In genomic region chr6:109690740-109691687, GRCh38 we compare ENCODE assay signal across 8 cellular contexts. TPM values are rescaled to one million over a fixed set of nuclear protein-coding genes. Genes with fewer than 3 reads are reported as not detected.
DNase-seq lines count a peak whose midpoint lies in the region; ATAC-seq, FAIRE-seq and TF ChIP-seq lines count a peak whose summit lies in the region.

AK9 (minus strand) TSS chr6:109691202; CDS start chr6:109675745, 15,457 bp downstream.
FIG4 (plus strand) TSS chr6:109691296; CDS start chr6:109691436, 140 bp downstream.

- no peaks in the 10 kb centered on the region for H3K27me3 ChIP-seq in pancreas
- H3K27me3 ChIP-seq in tibial nerve = no peaks in the 10 kb centered on the region

- FAIRE-seq in pancreas (lab: Jason Lieb, UNC) = peak; percentile 95

- peak within 1 kb of the TSS; percentile 67 to 93 (median 89) for H3K27ac ChIP-seq in pancreas
- peak within 1 kb of the TSS; percentile 64 to 90 (median 82) for H3K27ac ChIP-seq in tibial nerve

- TF ChIP-seq CTCF in GM12864 (IDR thresholded peaks at IDR 0.05; ENCODE audit: low read depth, low read length, missing control alignments) (peak; percentile 7), pancreas (IDR thresholded peaks at IDR 0.05) (no peak), tibial nerve (IDR thresholded peaks at IDR 0.05) (peak in 1 of 5 experiments; percentile 13)

- H3K4me1 Mint-ChIP-seq in activated naive CD8-positive, alpha-beta T cell treated with anti-CD3 and anti-CD28 coated beads, Interleukin-2, amount 10 ng/mL, durations not matched to agents 7 days and 5 days = peaks cover 19% of the 10 kb centered on the region

- H3K27me3 Mint-ChIP-seq in activated naive CD8-positive, alpha-beta T cell treated with anti-CD3 and anti-CD28 coated beads, Interleukin-2, amount 10 ng/mL, durations not matched to agents 7 days and 5 days = no peaks in the 10 kb centered on the region

- POLR2A ChIA-PET in activated naive CD8-positive, alpha-beta T cell treated with anti-CD3 and anti-CD28 coated beads, Interleukin-2, amount 10 ng/mL, durations not matched to agents 7 days and 5 days (lab: Charles Lee) = interaction anchor here (0.6 kb wide), 1 partner anchor 203 kb away, joined by 6 read pairs; no protein-coding TSS in a partner anchor

- H3K9me3 Mint-ChIP-seq in activated naive CD8-positive, alpha-beta T cell treated with anti-CD3 and anti-CD28 coated beads, Interleukin-2, amount 10 ng/mL, durations not matched to agents 7 days and 5 days = no peaks in the 10 kb centered on the region

- peaks cover 2% of the 10 kb centered on the region for H3K36me3 Mint-ChIP-seq in activated naive CD8-positive, alpha-beta T cell treated with anti-CD3 and anti-CD28 coated beads, Interleukin-2, amount 10 ng/mL, durations not matched to agents 7 days and 5 days

- ATAC-seq in HG02623 (IDR thresholded peaks at IDR 0.05; ENCODE audit: unreplicated experiment) (peak; percentile 94), Right ventricle myocardium superior (ENCODE audit: poor library complexity) (peak; percentile 100), pancreas (peak; percentile 98 to 99 (median 99))
- peak; percentile 98 for ATAC-seq in activated naive CD8-positive, alpha-beta T cell treated with anti-CD3 and anti-CD28 coated beads, Interleukin-2, amount 10 ng/mL, durations not matched to agents 7 days and 5 days (ENCODE audit: low read depth)

- H3K4me1 ChIP-seq in pancreas = peaks cover 0 to 8% (median 0%) of the 10 kb centered on the region in 3 donors
- peaks cover 0 to 36% (median 12%) of the 10 kb centered on the region in 4 donors for H3K4me1 ChIP-seq in tibial nerve

- TF ChIP-seq POLR2A in tibial nerve (IDR thresholded peaks at IDR 0.05) = peak in 1 of 2 donors; percentile 62

- no peaks in the 10 kb centered on the region for H3K9me3 ChIP-seq in pancreas
- H3K9me3 ChIP-seq in tibial nerve = no peaks in the 10 kb centered on the region

- intact Hi-C loops in Right ventricle myocardium superior (cut with DNase I) (no loop called here), pancreas (cut with DNase I) (no loop called here)

- peak; percentile 68 for DNase-seq in GM12864 (ENCODE audit: low read depth)
- DNase-seq in NCI-H1092 treated with DMSO at 0.1 percent for 48 hours (lab: John Stamatoyannopoulos, UW) = peak; percentile 95
- peak; percentile 84 for DNase-seq in SKM-1 (lab: John Stamatoyannopoulos, UW; ENCODE audit: unreplicated experiment)
- DNase-seq in activated naive CD8-positive, alpha-beta T cell treated with anti-CD3 and anti-CD28 coated beads, Interleukin-2, amount 10 ng/mL, durations not matched to agents 7 days and 5 days = peak; percentile 91
- DNase-seq in Right ventricle myocardium superior = peak; percentile 96
- DNase-seq in pancreas = peak; percentile 91 to 97 (median 92)
- DNase-seq in tibial nerve (ENCODE audit: low spot score in 2 of 2) = peak; percentile 84 to 91

- WGBS in pancreas, 2 donors = 0% methylated on average over 48 of the region's 48 CpGs
- WGBS in tibial nerve, 2 donors = 0 to 1% methylated on average over 30 to 35 of the region's 48 CpGs

- peak within 1 kb of the TSS; percentile 98 for H3K4me3 Mint-ChIP-seq in activated naive CD8-positive, alpha-beta T cell treated with anti-CD3 and anti-CD28 coated beads, Interleukin-2, amount 10 ng/mL, durations not matched to agents 7 days and 5 days

- peak; percentile 55 to 87 for TF ChIP-seq EP300 in tibial nerve (IDR thresholded peaks at IDR 0.05)

- H3K36me3 ChIP-seq in pancreas = no peaks in the 10 kb centered on the region
- peaks cover 0 to 10% (median 0%) of the 10 kb centered on the region in 3 donors for H3K36me3 ChIP-seq in tibial nerve

- peak within 1 kb of the TSS; percentile 72 for H3K4me3 ChIP-seq in GM12864 (ENCODE audit: low read depth, low read length)
- H3K4me3 ChIP-seq in pancreas = peak within 1 kb of the TSS; percentile 61 to 76 (median 67)
- peak within 1 kb of the TSS; percentile 54 to 71 (median 64) for H3K4me3 ChIP-seq in tibial nerve

- peak within 1 kb of the TSS; percentile 89 for H3K27ac Mint-ChIP-seq in activated naive CD8-positive, alpha-beta T cell treated with anti-CD3 and anti-CD28 coated beads, Interleukin-2, amount 10 ng/mL, durations not matched to agents 7 days and 5 days

RNA-seq across cellular contexts. Expression of gene AK9, which starts in this region (rescaled TPM):
- total RNA-seq in activated naive CD8-positive, alpha-beta T cell treated with anti-CD3 and anti-CD28 coated beads, Interleukin-2, amount 10 ng/mL, durations not matched to agents 7 days and 5 days = 1 to 10 TPM; 8.0 to 8.2 TPM
- 11.1 TPM for total RNA-seq in Right ventricle myocardium superior
- total RNA-seq in pancreas = 1 to 10 TPM; 2.0 to 6.0 (median 3.8) TPM
- 1 to 10 TPM; 2.4 to 4.1 TPM for polyA plus RNA-seq in pancreas
- total RNA-seq in tibial nerve = 10 to 100 TPM in 3 of 4 donors, 1 to 10 TPM in 1; 8.1 to 19.8 (median 14.1) TPM

RNA-seq across cellular contexts. Expression of gene FIG4, which starts in this region (rescaled TPM):
- 10 to 100 TPM; 12.1 to 13.5 TPM for total RNA-seq in activated naive CD8-positive, alpha-beta T cell treated with anti-CD3 and anti-CD28 coated beads, Interleukin-2, amount 10 ng/mL, durations not matched to agents 7 days and 5 days
- total RNA-seq in Right ventricle myocardium superior (7.7 TPM), pancreas (10 to 100 TPM in 1 of 6 donors, 1 to 10 TPM in 5; 4.8 to 10.8 (median 6.1) TPM), tibial nerve (10 to 100 TPM; 11.4 to 42.9 (median 21.6) TPM)
- polyA plus RNA-seq in pancreas = 1 to 10 TPM; 4.0 to 7.7 TPM

Comparison
In these comparisons a context has a peak if more than half of its experiments do, and no peak if none do; other contexts are left out.
1. Peak in every context shown above with its lines: DNase-seq, ATAC-seq, H3K4me3 ChIP-seq and H3K27ac ChIP-seq.